1 cellular context compared by ENCODE assay signal in the genomic region with DNA sequence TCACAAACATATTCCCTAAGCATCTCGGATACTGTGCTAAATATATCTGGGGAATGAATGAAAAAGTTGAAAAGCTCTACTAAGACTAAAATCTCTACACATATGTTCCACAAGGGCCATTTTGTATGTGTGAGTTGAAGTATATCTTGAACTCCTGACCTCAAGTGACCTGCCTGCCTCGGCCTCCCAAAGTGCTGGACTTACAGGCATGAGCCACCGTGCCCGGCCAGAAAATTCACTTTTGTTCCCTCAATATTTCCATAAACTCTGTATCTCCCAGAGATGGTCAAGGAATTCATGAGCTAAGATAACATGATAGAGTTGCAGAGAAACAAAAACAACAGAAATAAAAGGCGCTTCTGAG.
TF ChIP-seq lines count a peak whose summit lies in the region.

No MANE protein-coding gene starts in this region.

TF ChIP-seq in GM12878, 131 proteins besides CTCF, POLR2A, EP300 and RAD21:
- TF ChIP-seq HDAC6 (IDR thresholded peaks at IDR 0.05; ENCODE audit: unreplicated experiment) (no peak), IKZF2 (IDR thresholded peaks at IDR 0.05) (no peak), SMARCA5 (IDR thresholded peaks at IDR 0.05) (no peak), ETV6 (conservative IDR thresholded peaks at IDR 0.05 in 1 of 2, IDR thresholded peaks at IDR 0.05 in 1 of 2; ENCODE audit: borderline replicate concordance in 1 of 2, low read depth in 1 of 2) (no peak), CBFB (IDR thresholded peaks at IDR 0.05; ENCODE audit: low read depth) (no peak), STAT1 (conservative IDR thresholded peaks at IDR 0.05) (no peak), NR2C2 (IDR thresholded peaks at IDR 0.05; ENCODE audit: borderline replicate concordance, control insufficient read depth, insufficient read length, low read depth) (no peak), BACH1 (IDR thresholded peaks at IDR 0.05; ENCODE audit: borderline replicate concordance) (no peak), CBX5 (IDR thresholded peaks at IDR 0.05; ENCODE audit: low read depth) (no peak), ZBED1 (IDR thresholded peaks at IDR 0.05; ENCODE audit: borderline replicate concordance) (no peak), RCOR1 (conservative IDR thresholded peaks at IDR 0.05; ENCODE audit: low read depth, low read length) (no peak), MEF2A (IDR thresholded peaks at IDR 0.05; ENCODE audit: insufficient read depth, low read depth, low read length) (no peak)
- TF ChIP-seq, protein P1, sequence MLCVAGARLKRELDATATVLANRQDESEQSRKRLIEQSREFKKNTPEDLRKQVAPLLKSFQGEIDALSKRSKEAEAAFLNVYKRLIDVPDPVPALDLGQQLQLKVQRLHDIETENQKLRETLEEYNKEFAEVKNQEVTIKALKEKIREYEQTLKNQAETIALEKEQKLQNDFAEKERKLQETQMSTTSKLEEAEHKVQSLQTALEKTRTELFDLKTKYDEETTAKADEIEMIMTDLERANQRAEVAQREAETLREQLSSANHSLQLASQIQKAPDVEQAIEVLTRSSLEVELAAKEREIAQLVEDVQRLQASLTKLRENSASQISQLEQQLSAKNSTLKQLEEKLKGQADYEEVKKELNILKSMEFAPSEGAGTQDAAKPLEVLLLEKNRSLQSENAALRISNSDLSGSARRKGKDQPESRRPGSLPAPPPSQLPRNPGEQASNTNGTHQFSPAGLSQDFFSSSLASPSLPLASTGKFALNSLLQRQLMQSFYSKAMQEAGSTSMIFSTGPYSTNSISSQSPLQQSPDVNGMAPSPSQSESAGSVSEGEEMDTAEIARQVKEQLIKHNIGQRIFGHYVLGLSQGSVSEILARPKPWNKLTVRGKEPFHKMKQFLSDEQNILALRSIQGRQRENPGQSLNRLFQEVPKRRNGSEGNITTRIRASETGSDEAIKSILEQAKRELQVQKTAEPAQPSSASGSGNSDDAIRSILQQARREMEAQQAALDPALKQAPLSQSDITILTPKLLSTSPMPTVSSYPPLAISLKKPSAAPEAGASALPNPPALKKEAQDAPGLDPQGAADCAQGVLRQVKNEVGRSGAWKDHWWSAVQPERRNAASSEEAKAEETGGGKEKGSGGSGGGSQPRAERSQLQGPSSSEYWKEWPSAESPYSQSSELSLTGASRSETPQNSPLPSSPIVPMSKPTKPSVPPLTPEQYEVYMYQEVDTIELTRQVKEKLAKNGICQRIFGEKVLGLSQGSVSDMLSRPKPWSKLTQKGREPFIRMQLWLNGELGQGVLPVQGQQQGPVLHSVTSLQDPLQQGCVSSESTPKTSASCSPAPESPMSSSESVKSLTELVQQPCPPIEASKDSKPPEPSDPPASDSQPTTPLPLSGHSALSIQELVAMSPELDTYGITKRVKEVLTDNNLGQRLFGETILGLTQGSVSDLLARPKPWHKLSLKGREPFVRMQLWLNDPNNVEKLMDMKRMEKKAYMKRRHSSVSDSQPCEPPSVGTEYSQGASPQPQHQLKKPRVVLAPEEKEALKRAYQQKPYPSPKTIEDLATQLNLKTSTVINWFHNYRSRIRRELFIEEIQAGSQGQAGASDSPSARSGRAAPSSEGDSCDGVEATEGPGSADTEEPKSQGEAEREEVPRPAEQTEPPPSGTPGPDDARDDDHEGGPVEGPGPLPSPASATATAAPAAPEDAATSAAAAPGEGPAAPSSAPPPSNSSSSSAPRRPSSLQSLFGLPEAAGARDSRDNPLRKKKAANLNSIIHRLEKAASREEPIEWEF (IDR thresholded peaks at IDR 0.05; ENCODE audit: insufficient replicate concordance, low read depth, low read length), result no peak
- TF ChIP-seq, protein P2, sequence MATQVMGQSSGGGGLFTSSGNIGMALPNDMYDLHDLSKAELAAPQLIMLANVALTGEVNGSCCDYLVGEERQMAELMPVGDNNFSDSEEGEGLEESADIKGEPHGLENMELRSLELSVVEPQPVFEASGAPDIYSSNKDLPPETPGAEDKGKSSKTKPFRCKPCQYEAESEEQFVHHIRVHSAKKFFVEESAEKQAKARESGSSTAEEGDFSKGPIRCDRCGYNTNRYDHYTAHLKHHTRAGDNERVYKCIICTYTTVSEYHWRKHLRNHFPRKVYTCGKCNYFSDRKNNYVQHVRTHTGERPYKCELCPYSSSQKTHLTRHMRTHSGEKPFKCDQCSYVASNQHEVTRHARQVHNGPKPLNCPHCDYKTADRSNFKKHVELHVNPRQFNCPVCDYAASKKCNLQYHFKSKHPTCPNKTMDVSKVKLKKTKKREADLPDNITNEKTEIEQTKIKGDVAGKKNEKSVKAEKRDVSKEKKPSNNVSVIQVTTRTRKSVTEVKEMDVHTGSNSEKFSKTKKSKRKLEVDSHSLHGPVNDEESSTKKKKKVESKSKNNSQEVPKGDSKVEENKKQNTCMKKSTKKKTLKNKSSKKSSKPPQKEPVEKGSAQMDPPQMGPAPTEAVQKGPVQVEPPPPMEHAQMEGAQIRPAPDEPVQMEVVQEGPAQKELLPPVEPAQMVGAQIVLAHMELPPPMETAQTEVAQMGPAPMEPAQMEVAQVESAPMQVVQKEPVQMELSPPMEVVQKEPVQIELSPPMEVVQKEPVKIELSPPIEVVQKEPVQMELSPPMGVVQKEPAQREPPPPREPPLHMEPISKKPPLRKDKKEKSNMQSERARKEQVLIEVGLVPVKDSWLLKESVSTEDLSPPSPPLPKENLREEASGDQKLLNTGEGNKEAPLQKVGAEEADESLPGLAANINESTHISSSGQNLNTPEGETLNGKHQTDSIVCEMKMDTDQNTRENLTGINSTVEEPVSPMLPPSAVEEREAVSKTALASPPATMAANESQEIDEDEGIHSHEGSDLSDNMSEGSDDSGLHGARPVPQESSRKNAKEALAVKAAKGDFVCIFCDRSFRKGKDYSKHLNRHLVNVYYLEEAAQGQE (IDR thresholded peaks at IDR 0.05; ENCODE audit: low read depth, low read length), result no peak
- TF ChIP-seq, protein P3, sequence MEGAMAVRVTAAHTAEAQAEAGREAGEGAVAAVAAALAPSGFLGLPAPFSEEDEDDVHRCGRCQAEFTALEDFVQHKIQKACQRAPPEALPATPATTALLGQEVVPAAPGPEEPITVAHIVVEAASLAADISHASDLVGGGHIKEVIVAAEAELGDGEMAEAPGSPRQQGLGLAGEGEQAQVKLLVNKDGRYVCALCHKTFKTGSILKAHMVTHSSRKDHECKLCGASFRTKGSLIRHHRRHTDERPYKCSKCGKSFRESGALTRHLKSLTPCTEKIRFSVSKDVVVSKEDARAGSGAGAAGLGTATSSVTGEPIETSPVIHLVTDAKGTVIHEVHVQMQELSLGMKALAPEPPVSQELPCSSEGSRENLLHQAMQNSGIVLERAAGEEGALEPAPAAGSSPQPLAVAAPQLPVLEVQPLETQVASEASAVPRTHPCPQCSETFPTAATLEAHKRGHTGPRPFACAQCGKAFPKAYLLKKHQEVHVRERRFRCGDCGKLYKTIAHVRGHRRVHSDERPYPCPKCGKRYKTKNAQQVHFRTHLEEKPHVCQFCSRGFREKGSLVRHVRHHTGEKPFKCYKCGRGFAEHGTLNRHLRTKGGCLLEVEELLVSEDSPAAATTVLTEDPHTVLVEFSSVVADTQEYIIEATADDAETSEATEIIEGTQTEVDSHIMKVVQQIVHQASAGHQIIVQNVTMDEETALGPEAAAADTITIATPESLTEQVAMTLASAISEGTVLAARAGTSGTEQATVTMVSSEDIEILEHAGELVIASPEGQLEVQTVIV (IDR thresholded peaks at IDR 0.05; ENCODE audit: borderline replicate concordance, partially characterized antibody), result no peak
- TF ChIP-seq, protein P4, sequence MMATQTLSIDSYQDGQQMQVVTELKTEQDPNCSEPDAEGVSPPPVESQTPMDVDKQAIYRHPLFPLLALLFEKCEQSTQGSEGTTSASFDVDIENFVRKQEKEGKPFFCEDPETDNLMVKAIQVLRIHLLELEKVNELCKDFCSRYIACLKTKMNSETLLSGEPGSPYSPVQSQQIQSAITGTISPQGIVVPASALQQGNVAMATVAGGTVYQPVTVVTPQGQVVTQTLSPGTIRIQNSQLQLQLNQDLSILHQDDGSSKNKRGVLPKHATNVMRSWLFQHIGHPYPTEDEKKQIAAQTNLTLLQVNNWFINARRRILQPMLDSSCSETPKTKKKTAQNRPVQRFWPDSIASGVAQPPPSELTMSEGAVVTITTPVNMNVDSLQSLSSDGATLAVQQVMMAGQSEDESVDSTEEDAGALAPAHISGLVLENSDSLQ (IDR thresholded peaks at IDR 0.05), result no peak
- TF ChIP-seq, protein P5, sequence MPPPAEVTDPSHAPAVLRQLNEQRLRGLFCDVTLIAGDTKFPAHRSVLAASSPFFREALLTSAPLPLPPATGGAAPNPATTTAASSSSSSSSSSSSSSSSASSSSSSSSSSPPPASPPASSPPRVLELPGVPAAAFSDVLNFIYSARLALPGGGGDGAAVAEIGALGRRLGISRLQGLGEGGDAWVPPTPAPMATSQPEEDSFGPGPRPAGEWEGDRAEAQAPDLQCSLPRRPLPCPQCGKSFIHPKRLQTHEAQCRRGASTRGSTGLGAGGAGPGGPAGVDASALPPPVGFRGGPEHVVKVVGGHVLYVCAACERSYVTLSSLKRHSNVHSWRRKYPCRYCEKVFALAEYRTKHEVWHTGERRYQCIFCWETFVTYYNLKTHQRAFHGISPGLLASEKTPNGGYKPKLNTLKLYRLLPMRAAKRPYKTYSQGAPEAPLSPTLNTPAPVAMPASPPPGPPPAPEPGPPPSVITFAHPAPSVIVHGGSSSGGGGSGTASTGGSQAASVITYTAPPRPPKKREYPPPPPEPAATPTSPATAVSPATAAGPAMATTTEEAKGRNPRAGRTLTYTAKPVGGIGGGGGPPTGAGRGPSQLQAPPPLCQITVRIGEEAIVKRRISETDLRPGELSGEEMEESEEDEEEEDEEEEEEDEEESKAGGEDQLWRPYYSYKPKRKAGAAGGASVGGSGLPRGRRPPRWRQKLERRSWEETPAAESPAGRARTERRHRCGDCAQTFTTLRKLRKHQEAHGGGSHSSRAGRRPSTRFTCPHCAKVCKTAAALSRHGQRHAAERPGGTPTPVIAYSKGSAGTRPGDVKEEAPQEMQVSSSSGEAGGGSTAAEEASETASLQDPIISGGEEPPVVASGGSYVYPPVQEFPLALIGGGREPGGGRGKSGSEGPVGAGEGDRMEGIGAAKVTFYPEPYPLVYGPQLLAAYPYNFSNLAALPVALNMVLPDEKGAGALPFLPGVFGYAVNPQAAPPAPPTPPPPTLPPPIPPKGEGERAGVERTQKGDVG (CRISPR knock-in tag; IDR thresholded peaks at IDR 0.05), result no peak
